ENCODE assay signal across 1 cellular context in the genomic region with DNA sequence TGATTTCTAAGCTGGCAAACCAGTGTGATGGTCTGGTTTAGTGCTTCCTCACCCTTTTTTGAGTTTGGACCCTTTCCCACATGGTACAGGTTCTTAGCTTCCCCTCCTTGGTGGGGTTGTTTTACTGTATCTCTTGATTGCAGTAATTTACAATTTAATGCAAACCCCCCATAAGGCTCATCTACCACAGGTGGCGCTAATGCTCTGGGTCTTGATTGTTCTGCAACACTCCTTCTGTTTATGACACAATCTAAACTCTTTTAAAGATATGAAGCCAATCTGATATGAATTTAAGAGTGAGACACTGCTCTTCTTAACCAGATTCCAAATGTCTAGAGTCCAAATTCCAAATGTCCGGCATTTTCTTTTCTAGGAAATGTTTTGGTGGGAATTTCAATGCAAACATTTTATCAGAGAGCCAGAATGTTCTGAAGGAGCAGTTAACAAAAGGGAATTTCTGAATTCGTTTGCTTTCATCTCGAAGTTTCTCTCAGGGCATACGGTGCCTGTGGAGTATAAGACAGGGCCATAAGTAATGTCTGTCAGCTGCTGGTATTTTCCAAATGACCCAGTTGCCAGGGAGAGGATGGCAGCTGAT.
TF ChIP-seq lines count a peak whose summit lies in the region.

No MANE protein-coding gene starts in this region.

TF ChIP-seq in IMR-90, 13 proteins besides CTCF, POLR2A, EP300 and RAD21 (continued from another document):
- TF ChIP-seq CHD1 (IDR thresholded peaks at IDR 0.05; ENCODE audit: low read depth, low read length) = no peak
- TF ChIP-seq FOS (IDR thresholded peaks at IDR 0.05; ENCODE audit: low read depth, low read length) = no peak
- no peak for TF ChIP-seq RFX5 (IDR thresholded peaks at IDR 0.05; ENCODE audit: low read depth, low read length)
